19 cellular contexts compared by ENCODE assay signal in genomic region chr4:149881744-149882143, GRCh38.
"Had no signal": no experiment of that assay in that cellular context is flagged by ENCODE, and none has a peak within 500 bp of the region (broad histone marks: within the 10 kb centered on the region; RNA-seq: fewer than 3 reads in every experiment).

No MANE protein-coding gene starts in this region.

- H3K4me3 ChIP-seq: MG63, SJCRH30 had no signal

- H3K27ac ChIP-seq: SJCRH30 had no signal

- H3K27me3 ChIP-seq: MG63, SJCRH30 had no signal

- ATAC-seq: HepG2, SK-N-SH treated with all-trans-retinoic acid at 6 μM for 48 hours had no signal

- DNase-seq: IMR-90, Karpas-422, KG1, MG63, NCI-H1092, NCI-H1436 treated with DMSO at 0.1 percent for 48 hours, NCI-H1694, NCI-H187 treated with DMSO at 0.1 percent for 48 hours, NCI-H2081, NCI-H2107, NCI-H2171 treated with DMSO at 0.1 percent for 48 hours, NCI-H524, NCI-H526 treated with DMSO at 0.1 percent for 48 hours, NCI-H774, RPMI8226, SHP77 treated with DMSO at 0.1 percent for 48 hours, SJCRH30 had no signal

- H3K36me3 ChIP-seq: MG63, SJCRH30 had no signal

- H3K9me3 ChIP-seq: MG63, SJCRH30 had no signal

- H3K4me1 ChIP-seq: SJCRH30 had no signal
